ENCODE assay signal across 1 cellular context in the genomic region with DNA sequence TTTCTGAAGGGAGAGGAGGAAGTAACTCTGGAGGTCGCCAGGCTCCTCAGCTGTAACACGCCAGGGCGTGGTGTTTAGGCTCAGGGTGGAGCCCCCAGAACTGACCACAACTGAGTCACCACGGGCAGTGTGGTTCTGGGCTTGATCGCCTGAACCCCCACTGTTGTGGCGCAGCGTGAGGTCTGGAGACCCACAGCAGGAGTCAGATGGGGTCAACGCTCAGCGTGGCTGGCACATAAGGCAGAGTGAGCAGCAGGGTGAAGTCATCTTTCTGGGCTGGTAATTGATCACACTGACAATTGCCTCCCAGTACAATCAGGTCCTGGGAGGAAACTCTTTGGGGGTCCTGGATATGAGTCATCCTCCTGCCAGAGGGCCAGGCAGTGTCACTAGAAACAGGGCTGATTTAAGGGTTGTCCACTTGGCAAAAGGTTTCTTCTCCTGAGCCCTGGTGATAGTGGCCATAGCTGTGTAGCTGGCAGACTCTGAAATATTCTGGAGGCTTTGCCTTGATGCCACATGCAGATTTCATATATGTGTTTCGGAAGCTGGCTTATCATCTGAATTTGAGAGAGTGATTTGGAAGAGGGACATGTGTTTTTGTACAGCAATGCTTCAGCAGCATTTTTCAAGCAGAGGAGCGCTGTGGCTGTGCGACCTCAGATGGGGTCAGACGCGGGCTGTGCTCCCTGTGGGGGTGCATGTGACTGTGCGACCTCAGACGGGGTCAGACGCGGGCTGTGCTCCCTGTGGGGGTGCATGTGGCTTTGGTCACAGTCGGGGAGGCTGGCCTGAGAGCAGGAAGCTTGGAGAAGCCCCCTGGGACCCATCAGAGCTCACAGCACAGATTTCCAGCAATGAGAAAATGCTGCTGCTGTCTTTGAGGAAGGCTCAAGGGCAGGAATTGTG.
TF ChIP-seq lines count a peak whose summit lies in the region.

No MANE protein-coding gene starts in this region.

TF ChIP-seq in HEK293, 187 proteins besides CTCF, POLR2A, EP300 and RAD21 (continued from another document and continues in another):
- TF ChIP-seq, protein P1, sequence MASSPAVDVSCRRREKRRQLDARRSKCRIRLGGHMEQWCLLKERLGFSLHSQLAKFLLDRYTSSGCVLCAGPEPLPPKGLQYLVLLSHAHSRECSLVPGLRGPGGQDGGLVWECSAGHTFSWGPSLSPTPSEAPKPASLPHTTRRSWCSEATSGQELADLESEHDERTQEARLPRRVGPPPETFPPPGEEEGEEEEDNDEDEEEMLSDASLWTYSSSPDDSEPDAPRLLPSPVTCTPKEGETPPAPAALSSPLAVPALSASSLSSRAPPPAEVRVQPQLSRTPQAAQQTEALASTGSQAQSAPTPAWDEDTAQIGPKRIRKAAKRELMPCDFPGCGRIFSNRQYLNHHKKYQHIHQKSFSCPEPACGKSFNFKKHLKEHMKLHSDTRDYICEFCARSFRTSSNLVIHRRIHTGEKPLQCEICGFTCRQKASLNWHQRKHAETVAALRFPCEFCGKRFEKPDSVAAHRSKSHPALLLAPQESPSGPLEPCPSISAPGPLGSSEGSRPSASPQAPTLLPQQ (tag by site-specific recombination; IDR thresholded peaks at IDR 0.05), result 0 out of 2 replicates have a peak, but pooled peaks have one; percentile 26
- TF ChIP-seq BCL11B (tag by site-specific recombination; IDR thresholded peaks at IDR 0.05; ENCODE audit: low read depth) (peak; percentile 28; the same call in 1 of the 2 replicates), FEZF1 (tag by site-specific recombination; IDR thresholded peaks at IDR 0.05) (peak; percentile 94), ZSCAN30 (tag by site-specific recombination; IDR thresholded peaks at IDR 0.05) (no peak), GLIS1 (tag by site-specific recombination; IDR thresholded peaks at IDR 0.05) (peak; percentile 99), ZNF555 (tag by site-specific recombination; conservative IDR thresholded peaks at IDR 0.05) (no peak), ZBTB7A (tag by site-specific recombination; IDR thresholded peaks at IDR 0.05; ENCODE audit: low read depth) (peak; percentile 39; the same call in 1 of the 2 replicates), GLIS2 (tag by site-specific recombination; IDR thresholded peaks at IDR 0.05) (peak; percentile 98), ZNF24 (tag by site-specific recombination; IDR thresholded peaks at IDR 0.05) (peak; percentile 87), ZNF792 (tag by site-specific recombination; IDR thresholded peaks at IDR 0.05) (no peak), ZNF600 (tag by site-specific recombination; IDR thresholded peaks at IDR 0.05) (peak; percentile 84; the same call in 1 of the 2 replicates), ZNF366 (tag by site-specific recombination; conservative IDR thresholded peaks at IDR 0.05) (no peak), KLF1 (tag by site-specific recombination; IDR thresholded peaks at IDR 0.05) (peak; percentile 73), ZNF248 (tag by site-specific recombination; IDR thresholded peaks at IDR 0.05) (no peak), YY2 (tag by site-specific recombination; IDR thresholded peaks at IDR 0.05) (no peak), ZNF629 (tag by site-specific recombination; IDR thresholded peaks at IDR 0.05) (peak; percentile 79), WT1 (tag by site-specific recombination; IDR thresholded peaks at IDR 0.05) (peak; percentile 74), ZIC2 (tag by site-specific recombination; IDR thresholded peaks at IDR 0.05) (peak; percentile 100), ZFP69B (tag by site-specific recombination; IDR thresholded peaks at IDR 0.05) (peak; percentile 50; the same call in 1 of the 2 replicates), ZNF558 (tag by site-specific recombination; IDR thresholded peaks at IDR 0.05) (0 out of 2 replicates have a peak, but pooled peaks have one; percentile 23), TRIM28 (IDR thresholded peaks at IDR 0.05; ENCODE audit: borderline replicate concordance, low read length) (peak; percentile 59; the same call in 1 of the 2 replicates), ZNF2 (tag by site-specific recombination; IDR thresholded peaks at IDR 0.05) (no peak; the same call in 1 of the 2 replicates), IKZF3 (tag by site-specific recombination; IDR thresholded peaks at IDR 0.05) (peak; percentile 46), ZNF660 (tag by site-specific recombination; IDR thresholded peaks at IDR 0.05) (peak; percentile 82), ZNF423 (tag by site-specific recombination; IDR thresholded peaks at IDR 0.05) (peak; percentile 65; the same call in 1 of the 2 replicates), ZNF514 (tag by site-specific recombination; IDR thresholded peaks at IDR 0.05) (no peak)
- TF ChIP-seq, protein P2, sequence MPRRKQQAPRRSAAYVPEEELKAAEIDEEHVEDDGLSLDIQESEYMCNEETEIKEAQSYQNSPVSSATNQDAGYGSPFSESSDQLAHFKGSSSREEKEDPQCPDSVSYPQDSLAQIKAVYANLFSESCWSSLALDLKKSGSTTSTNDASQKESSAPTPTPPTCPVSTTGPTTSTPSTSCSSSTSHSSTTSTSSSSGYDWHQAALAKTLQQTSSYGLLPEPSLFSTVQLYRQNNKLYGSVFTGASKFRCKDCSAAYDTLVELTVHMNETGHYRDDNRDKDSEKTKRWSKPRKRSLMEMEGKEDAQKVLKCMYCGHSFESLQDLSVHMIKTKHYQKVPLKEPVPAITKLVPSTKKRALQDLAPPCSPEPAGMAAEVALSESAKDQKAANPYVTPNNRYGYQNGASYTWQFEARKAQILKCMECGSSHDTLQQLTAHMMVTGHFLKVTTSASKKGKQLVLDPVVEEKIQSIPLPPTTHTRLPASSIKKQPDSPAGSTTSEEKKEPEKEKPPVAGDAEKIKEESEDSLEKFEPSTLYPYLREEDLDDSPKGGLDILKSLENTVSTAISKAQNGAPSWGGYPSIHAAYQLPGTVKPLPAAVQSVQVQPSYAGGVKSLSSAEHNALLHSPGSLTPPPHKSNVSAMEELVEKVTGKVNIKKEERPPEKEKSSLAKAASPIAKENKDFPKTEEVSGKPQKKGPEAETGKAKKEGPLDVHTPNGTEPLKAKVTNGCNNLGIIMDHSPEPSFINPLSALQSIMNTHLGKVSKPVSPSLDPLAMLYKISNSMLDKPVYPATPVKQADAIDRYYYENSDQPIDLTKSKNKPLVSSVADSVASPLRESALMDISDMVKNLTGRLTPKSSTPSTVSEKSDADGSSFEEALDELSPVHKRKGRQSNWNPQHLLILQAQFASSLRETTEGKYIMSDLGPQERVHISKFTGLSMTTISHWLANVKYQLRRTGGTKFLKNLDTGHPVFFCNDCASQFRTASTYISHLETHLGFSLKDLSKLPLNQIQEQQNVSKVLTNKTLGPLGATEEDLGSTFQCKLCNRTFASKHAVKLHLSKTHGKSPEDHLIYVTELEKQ (tag by site-specific recombination; IDR thresholded peaks at IDR 0.05; ENCODE audit: borderline replicate concordance), result peak; percentile 23; the same call in 1 of the 2 replicates
- TF ChIP-seq, protein P3, sequence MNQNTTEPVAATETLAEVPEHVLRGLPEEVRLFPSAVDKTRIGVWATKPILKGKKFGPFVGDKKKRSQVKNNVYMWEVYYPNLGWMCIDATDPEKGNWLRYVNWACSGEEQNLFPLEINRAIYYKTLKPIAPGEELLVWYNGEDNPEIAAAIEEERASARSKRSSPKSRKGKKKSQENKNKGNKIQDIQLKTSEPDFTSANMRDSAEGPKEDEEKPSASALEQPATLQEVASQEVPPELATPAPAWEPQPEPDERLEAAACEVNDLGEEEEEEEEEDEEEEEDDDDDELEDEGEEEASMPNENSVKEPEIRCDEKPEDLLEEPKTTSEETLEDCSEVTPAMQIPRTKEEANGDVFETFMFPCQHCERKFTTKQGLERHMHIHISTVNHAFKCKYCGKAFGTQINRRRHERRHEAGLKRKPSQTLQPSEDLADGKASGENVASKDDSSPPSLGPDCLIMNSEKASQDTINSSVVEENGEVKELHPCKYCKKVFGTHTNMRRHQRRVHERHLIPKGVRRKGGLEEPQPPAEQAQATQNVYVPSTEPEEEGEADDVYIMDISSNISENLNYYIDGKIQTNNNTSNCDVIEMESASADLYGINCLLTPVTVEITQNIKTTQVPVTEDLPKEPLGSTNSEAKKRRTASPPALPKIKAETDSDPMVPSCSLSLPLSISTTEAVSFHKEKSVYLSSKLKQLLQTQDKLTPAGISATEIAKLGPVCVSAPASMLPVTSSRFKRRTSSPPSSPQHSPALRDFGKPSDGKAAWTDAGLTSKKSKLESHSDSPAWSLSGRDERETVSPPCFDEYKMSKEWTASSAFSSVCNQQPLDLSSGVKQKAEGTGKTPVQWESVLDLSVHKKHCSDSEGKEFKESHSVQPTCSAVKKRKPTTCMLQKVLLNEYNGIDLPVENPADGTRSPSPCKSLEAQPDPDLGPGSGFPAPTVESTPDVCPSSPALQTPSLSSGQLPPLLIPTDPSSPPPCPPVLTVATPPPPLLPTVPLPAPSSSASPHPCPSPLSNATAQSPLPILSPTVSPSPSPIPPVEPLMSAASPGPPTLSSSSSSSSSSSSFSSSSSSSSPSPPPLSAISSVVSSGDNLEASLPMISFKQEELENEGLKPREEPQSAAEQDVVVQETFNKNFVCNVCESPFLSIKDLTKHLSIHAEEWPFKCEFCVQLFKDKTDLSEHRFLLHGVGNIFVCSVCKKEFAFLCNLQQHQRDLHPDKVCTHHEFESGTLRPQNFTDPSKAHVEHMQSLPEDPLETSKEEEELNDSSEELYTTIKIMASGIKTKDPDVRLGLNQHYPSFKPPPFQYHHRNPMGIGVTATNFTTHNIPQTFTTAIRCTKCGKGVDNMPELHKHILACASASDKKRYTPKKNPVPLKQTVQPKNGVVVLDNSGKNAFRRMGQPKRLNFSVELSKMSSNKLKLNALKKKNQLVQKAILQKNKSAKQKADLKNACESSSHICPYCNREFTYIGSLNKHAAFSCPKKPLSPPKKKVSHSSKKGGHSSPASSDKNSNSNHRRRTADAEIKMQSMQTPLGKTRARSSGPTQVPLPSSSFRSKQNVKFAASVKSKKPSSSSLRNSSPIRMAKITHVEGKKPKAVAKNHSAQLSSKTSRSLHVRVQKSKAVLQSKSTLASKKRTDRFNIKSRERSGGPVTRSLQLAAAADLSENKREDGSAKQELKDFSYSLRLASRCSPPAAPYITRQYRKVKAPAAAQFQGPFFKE (tag by site-specific recombination; IDR thresholded peaks at IDR 0.05; ENCODE audit: borderline replicate concordance), result no peak
- TF ChIP-seq, protein P4, sequence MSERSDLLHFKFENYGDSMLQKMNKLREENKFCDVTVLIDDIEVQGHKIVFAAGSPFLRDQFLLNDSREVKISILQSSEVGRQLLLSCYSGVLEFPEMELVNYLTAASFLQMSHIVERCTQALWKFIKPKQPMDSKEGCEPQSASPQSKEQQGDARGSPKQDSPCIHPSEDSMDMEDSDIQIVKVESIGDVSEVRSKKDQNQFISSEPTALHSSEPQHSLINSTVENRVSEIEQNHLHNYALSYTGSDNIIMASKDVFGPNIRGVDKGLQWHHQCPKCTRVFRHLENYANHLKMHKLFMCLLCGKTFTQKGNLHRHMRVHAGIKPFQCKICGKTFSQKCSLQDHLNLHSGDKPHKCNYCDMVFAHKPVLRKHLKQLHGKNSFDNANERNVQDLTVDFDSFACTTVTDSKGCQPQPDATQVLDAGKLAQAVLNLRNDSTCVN (tag by site-specific recombination; optimal IDR thresholded peaks at IDR 0.05), result no peak
- TF ChIP-seq, protein P5, sequence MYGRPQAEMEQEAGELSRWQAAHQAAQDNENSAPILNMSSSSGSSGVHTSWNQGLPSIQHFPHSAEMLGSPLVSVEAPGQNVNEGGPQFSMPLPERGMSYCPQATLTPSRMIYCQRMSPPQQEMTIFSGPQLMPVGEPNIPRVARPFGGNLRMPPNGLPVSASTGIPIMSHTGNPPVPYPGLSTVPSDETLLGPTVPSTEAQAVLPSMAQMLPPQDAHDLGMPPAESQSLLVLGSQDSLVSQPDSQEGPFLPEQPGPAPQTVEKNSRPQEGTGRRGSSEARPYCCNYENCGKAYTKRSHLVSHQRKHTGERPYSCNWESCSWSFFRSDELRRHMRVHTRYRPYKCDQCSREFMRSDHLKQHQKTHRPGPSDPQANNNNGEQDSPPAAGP (tag by site-specific recombination; IDR thresholded peaks at IDR 0.05), result peak; percentile 96
- TF ChIP-seq, protein P6, sequence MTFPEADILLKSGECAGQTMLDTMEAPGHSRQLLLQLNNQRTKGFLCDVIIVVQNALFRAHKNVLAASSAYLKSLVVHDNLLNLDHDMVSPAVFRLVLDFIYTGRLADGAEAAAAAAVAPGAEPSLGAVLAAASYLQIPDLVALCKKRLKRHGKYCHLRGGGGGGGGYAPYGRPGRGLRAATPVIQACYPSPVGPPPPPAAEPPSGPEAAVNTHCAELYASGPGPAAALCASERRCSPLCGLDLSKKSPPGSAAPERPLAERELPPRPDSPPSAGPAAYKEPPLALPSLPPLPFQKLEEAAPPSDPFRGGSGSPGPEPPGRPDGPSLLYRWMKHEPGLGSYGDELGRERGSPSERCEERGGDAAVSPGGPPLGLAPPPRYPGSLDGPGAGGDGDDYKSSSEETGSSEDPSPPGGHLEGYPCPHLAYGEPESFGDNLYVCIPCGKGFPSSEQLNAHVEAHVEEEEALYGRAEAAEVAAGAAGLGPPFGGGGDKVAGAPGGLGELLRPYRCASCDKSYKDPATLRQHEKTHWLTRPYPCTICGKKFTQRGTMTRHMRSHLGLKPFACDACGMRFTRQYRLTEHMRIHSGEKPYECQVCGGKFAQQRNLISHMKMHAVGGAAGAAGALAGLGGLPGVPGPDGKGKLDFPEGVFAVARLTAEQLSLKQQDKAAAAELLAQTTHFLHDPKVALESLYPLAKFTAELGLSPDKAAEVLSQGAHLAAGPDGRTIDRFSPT (tag by site-specific recombination; IDR thresholded peaks at IDR 0.05), result peak; percentile 86
- TF ChIP-seq, protein P7, sequence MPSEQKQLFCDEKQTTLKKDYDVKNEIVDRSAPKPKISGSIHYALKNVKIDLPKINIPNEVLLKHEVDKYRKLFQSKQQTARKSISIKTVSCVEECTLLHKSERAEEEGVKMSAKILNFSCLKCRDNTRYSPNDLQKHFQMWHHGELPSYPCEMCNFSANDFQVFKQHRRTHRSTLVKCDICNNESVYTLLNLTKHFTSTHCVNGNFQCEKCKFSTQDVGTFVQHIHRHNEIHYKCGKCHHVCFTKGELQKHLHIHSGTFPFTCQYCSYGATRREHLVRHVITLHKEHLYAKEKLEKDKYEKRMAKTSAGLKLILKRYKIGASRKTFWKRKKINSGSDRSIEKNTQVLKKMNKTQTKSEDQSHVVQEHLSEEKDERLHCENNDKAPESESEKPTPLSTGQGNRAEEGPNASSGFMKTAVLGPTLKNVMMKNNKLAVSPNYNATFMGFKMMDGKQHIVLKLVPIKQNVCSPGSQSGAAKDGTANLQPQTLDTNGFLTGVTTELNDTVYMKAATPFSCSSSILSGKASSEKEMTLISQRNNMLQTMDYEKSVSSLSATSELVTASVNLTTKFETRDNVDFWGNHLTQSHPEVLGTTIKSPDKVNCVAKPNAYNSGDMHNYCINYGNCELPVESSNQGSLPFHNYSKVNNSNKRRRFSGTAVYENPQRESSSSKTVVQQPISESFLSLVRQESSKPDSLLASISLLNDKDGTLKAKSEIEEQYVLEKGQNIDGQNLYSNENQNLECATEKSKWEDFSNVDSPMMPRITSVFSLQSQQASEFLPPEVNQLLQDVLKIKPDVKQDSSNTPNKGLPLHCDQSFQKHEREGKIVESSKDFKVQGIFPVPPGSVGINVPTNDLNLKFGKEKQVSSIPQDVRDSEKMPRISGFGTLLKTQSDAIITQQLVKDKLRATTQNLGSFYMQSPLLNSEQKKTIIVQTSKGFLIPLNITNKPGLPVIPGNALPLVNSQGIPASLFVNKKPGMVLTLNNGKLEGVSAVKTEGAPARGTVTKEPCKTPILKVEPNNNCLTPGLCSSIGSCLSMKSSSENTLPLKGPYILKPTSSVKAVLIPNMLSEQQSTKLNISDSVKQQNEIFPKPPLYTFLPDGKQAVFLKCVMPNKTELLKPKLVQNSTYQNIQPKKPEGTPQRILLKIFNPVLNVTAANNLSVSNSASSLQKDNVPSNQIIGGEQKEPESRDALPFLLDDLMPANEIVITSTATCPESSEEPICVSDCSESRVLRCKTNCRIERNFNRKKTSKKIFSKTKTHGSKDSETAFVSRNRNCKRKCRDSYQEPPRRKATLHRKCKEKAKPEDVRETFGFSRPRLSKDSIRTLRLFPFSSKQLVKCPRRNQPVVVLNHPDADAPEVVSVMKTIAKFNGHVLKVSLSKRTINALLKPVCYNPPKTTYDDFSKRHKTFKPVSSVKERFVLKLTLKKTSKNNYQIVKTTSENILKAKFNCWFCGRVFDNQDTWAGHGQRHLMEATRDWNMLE (tag by site-specific recombination; conservative IDR thresholded peaks at IDR 0.05; ENCODE audit: low read depth), result no peak
